In the genomic region with DNA sequence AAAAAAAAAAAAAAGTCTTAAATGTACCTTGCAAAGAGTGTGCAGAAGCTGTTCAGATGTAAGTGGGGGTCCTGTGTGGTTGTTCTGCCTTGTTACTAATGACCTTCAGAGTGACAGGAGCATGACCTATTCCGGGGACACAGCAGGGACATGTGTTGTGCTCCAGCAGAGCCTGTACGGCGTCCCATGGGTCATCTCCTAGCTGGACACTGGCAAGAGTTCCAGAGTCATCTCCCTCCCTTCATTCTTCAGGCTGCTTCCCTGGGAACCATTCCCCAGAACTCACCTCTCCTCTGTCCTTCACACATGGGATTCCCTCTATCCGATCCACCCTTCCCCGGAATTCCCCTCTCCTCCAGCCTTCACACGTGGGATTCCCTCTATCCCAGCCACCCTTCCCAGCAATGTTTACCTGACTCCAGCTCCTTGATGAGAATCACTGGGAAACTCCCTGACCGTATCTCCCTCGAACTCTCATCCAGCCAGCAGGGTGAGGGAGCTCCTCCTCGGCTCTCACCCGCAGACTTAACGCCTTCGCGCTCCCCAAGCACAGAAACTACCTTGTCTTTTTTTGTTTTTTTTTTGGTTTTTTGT, we compare ENCODE assay signal across 1 cellular context.
TF ChIP-seq lines count a peak whose summit lies in the region.

No MANE protein-coding gene starts in this region.

TF ChIP-seq in IMR-90, 13 proteins besides CTCF, POLR2A, EP300 and RAD21 (continued from another document):
- TF ChIP-seq CHD1 (IDR thresholded peaks at IDR 0.05; ENCODE audit: low read depth, low read length) (no peak), SMC3 (IDR thresholded peaks at IDR 0.05; ENCODE audit: low read depth, low read length) (no peak), FOS (IDR thresholded peaks at IDR 0.05; ENCODE audit: low read depth, low read length) (no peak), RFX5 (IDR thresholded peaks at IDR 0.05; ENCODE audit: low read depth, low read length) (no peak), MAZ (IDR thresholded peaks at IDR 0.05; ENCODE audit: borderline replicate concordance, low read depth, low read length) (no peak), MXI1 (IDR thresholded peaks at IDR 0.05; ENCODE audit: borderline replicate concordance, low read depth, low read length) (no peak), CEBPB (IDR thresholded peaks at IDR 0.05; ENCODE audit: low read depth, low read length) (no peak), BHLHE40 (IDR thresholded peaks at IDR 0.05; ENCODE audit: low read depth, low read length) (no peak), RCOR1 (IDR thresholded peaks at IDR 0.05; ENCODE audit: insufficient replicate concordance, low read length) (no peak), MAFK (IDR thresholded peaks at IDR 0.05; ENCODE audit: low read depth, low read length) (no peak)
- TF ChIP-seq, protein P1, sequence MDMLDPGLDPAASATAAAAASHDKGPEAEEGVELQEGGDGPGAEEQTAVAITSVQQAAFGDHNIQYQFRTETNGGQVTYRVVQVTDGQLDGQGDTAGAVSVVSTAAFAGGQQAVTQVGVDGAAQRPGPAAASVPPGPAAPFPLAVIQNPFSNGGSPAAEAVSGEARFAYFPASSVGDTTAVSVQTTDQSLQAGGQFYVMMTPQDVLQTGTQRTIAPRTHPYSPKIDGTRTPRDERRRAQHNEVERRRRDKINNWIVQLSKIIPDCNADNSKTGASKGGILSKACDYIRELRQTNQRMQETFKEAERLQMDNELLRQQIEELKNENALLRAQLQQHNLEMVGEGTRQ (IDR thresholded peaks at IDR 0.05; ENCODE audit: low read depth, low read length) = no peak
TF ChIP-seq in IMR-90: peak in this region for 0.
